Comparison of ENCODE assay signal across 8 cellular contexts in the genomic region with DNA sequence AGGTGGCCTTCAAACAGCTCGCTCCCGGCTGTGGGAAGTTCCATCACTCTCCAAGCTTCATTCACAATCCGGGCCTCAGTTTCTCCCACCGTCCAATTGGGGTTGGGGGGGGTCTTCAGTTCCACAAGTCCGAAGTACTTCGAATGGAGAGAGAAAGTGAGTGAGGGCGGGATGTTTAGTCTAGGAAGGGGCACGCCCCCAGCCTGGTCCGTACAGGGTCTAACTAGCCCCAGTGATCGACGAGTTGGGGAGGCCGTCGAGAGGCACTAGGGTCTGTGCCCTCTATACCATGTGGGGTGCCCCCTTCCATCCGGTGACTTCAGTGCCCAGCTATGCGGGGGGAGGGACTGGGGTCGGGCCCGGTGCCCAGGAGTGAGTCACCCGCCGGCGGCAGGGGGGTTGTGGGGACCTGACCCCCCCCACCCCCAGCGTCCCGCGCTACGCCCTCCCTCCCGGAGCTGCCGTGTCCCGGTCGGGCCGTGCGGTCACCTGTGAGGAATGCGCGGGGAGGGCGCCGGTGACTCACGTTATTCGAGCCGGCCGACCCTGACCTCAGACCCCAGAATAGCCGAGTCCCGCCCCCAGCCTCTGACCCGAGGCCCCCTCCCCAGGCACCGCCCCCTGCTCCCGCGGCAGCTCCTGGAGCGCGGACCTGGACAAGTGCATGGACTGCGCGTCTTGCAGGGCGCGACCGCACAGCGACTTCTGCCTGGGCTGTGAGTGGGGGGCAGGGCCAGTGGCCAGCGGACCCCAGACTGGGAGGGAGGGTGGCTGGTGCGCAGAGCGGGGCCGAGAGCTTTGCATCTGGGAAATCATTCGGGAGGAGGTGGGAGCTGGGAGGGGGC. TPM values are rescaled to one million over a fixed set of nuclear protein-coding genes. Genes with fewer than 3 reads are reported as not detected.
A peak's percentile ranks its signal among the peaks of the same experiment; 100 is the strongest.
DNase-seq lines count a peak whose midpoint lies in the region; ATAC-seq lines count a peak whose summit lies in the region.

No MANE protein-coding gene starts in this region.

- CTCF ChIA-PET in CD8-positive, alpha-beta memory T cell (lab: Charles Lee) = interaction anchor here (1.2 to 17.8 kb wide), 5 partner anchors 9 to 109 kb away, joined by 3 to 289 read pairs (median 7); partner anchors contain the start of gene CLDN9

- H3K9me3 Mint-ChIP-seq in CD8-positive, alpha-beta memory T cell = no peaks in the 10 kb centered on the region
- no peaks in the 10 kb centered on the region for H3K9me3 Mint-ChIP-seq in memory B cell

- POLR2A ChIA-PET in CD8-positive, alpha-beta memory T cell (lab: Charles Lee) = interaction anchor here (0.6 to 1.8 kb wide), 7 partner anchors 7 to 224 kb away, joined by 3 to 7 read pairs (median 4); no protein-coding TSS in a partner anchor

- peak overlapping the region; percentile 70 for H3K4me3 ChIP-seq in CD8-positive, alpha-beta memory T cell (ENCODE audit: low read length)
- H3K4me3 ChIP-seq in MG63 = peak overlapping the region; percentile 99
- H3K4me3 ChIP-seq in effector memory CD4-positive, alpha-beta T cell (ENCODE audit: insufficient read depth, low read depth, low read length, poor library complexity, severe bottlenecking) = peak overlapping the region; percentile 57

- H3K4me3 Mint-ChIP-seq in CD8-positive, alpha-beta memory T cell = peak overlapping the region; percentile 83 to 98 (median 93)
- peak overlapping the region; percentile 83 for H3K4me3 Mint-ChIP-seq in memory B cell

- H3K27ac ChIP-seq in CD8-positive, alpha-beta memory T cell (ENCODE audit: low read depth, low read length) = peak overlapping the region; percentile 78
- H3K27ac ChIP-seq in effector memory CD4-positive, alpha-beta T cell (ENCODE audit: insufficient read depth, low read length, poor library complexity, severe bottlenecking) = peak overlapping the region; percentile 88

- H3K4me1 Mint-ChIP-seq in CD8-positive, alpha-beta memory T cell = peaks cover 37 to 56% (median 42%) of the 10 kb centered on the region in 3 donors
- H3K4me1 Mint-ChIP-seq in memory B cell = peaks cover 28% of the 10 kb centered on the region

- peaks cover 0 to 2% of the 10 kb centered on the region in 2 donors for H3K27me3 Mint-ChIP-seq in CD8-positive, alpha-beta memory T cell
- peaks cover 4% of the 10 kb centered on the region for H3K27me3 Mint-ChIP-seq in memory B cell

- no peaks in the 10 kb centered on the region for H3K9me3 ChIP-seq in CD8-positive, alpha-beta memory T cell (ENCODE audit: low read length)
- H3K9me3 ChIP-seq in MG63 = no peaks in the 10 kb centered on the region
- H3K9me3 ChIP-seq in effector memory CD4-positive, alpha-beta T cell (ENCODE audit: control insufficient read depth, low read length) = no peaks in the 10 kb centered on the region

- peak overlapping the region; percentile 78 to 95 (median 90) for H3K27ac Mint-ChIP-seq in CD8-positive, alpha-beta memory T cell
- H3K27ac Mint-ChIP-seq in memory B cell = no peak overlapping the region

- H3K4me1 ChIP-seq in CD8-positive, alpha-beta memory T cell (ENCODE audit: insufficient read depth, low read length) = peaks cover 47% of the 10 kb centered on the region
- peaks cover 53% of the 10 kb centered on the region for H3K4me1 ChIP-seq in effector memory CD4-positive, alpha-beta T cell (ENCODE audit: control insufficient read depth, insufficient read depth, low read length, poor library complexity, severe bottlenecking)

- no peaks in the 10 kb centered on the region for H3K36me3 ChIP-seq in CD8-positive, alpha-beta memory T cell (ENCODE audit: insufficient read depth, low read length)
- peaks cover 31% of the 10 kb centered on the region for H3K36me3 ChIP-seq in MG63
- H3K36me3 ChIP-seq in effector memory CD4-positive, alpha-beta T cell (ENCODE audit: control insufficient read depth, insufficient read depth, low read length) = peaks cover 4% of the 10 kb centered on the region

- H3K27me3 ChIP-seq in CD8-positive, alpha-beta memory T cell (ENCODE audit: insufficient read depth, low read length, poor library complexity, severe bottlenecking) = no peaks in the 10 kb centered on the region
- H3K27me3 ChIP-seq in MG63 = no peaks in the 10 kb centered on the region
- peaks cover 4% of the 10 kb centered on the region for H3K27me3 ChIP-seq in effector memory CD4-positive, alpha-beta T cell (replicated peaks; ENCODE audit: control insufficient read depth, insufficient read depth, low read length, poor library complexity, severe bottlenecking)

- peaks cover 0 to 7% (median 3%) of the 10 kb centered on the region in 3 donors for H3K36me3 Mint-ChIP-seq in CD8-positive, alpha-beta memory T cell
- H3K36me3 Mint-ChIP-seq in memory B cell = no peaks in the 10 kb centered on the region

- ATAC-seq in memory B cell (ENCODE audit: low read depth) (no peak), GM18868 (IDR thresholded peaks at IDR 0.05; ENCODE audit: unreplicated experiment) (no peak), GM19455 (IDR thresholded peaks at IDR 0.05; ENCODE audit: unreplicated experiment) (no peak)

- DNase-seq in CD8-positive, alpha-beta memory T cell = peak in 4 of 5 donors; percentile 55 to 90 (median 70)
- DNase-seq in MG63 = peak; percentile 98
- peak; percentile 54 to 57 for DNase-seq in activated CD8-positive, alpha-beta memory T cell treated with anti-CD3 and anti-CD28 coated beads for 1 hour (ENCODE audit: extremely low read depth in 1 of 2, low read depth in 1 of 2)
- DNase-seq in effector memory CD4-positive, alpha-beta T cell = peak; percentile 67 to 79 (median 76)
- peak in 1 of 2 donors; percentile 49 for DNase-seq in memory B cell (ENCODE audit: low spot score in 2 of 2)
- DNase-seq in stimulated activated CD8-positive, alpha-beta memory T cell treated with anti-CD3 and anti-CD28 coated beads, Interleukin-7, amount 100 ng/mL, for 4 hours (ENCODE audit: low read depth in 2 of 2) = peak; percentile 55 to 76

RNA-seq across cellular contexts. Expression of gene TNFRSF12A, which starts 0.7 kb away (rescaled TPM):
- 1 to 10 TPM; 3.7 to 4.5 TPM for total RNA-seq in CD8-positive, alpha-beta memory T cell
- polyA plus RNA-seq in CD8-positive, alpha-beta memory T cell = 2.1 TPM
- total RNA-seq in MG63 (2014; rRNA removed; shearing (Covaris generic); ENCODE audit: low replicate concordance) = 541 and 602 TPM in 2 replicates

RNA-seq across cellular contexts. Expression of gene CLDN6, which starts 2.8 kb away (rescaled TPM):
- not detected for total RNA-seq in CD8-positive, alpha-beta memory T cell
- not detected for polyA plus RNA-seq in CD8-positive, alpha-beta memory T cell
- total RNA-seq in MG63 (2014; rRNA removed; shearing (Covaris generic); ENCODE audit: low replicate concordance) = not detected in 2 replicates

RNA-seq across cellular contexts. Expression of gene HCFC1R1, which starts 2.9 kb away (rescaled TPM):
- 10 to 100 TPM; 25.6 to 26.3 TPM for total RNA-seq in CD8-positive, alpha-beta memory T cell
- 23.7 TPM for polyA plus RNA-seq in CD8-positive, alpha-beta memory T cell
- 2.9 and 60.7 TPM in 2 replicates for total RNA-seq in MG63 (2014; rRNA removed; shearing (Covaris generic); ENCODE audit: low replicate concordance)

RNA-seq across cellular contexts. Expression of gene THOC6, which starts 3.0 kb away (rescaled TPM):
- 10 to 100 TPM; 56.8 to 59.4 TPM for total RNA-seq in CD8-positive, alpha-beta memory T cell
- 46.2 TPM for polyA plus RNA-seq in CD8-positive, alpha-beta memory T cell
- total RNA-seq in MG63 (2014; rRNA removed; shearing (Covaris generic); ENCODE audit: low replicate concordance) = 63.2 and 118 TPM in 2 replicates

RNA-seq across cellular contexts. Expression of gene CLDN9, which starts 8.1 kb away (rescaled TPM):
- total RNA-seq in CD8-positive, alpha-beta memory T cell = not detected
- polyA plus RNA-seq in CD8-positive, alpha-beta memory T cell = not detected
- not detected in 2 replicates for total RNA-seq in MG63 (2014; rRNA removed; shearing (Covaris generic); ENCODE audit: low replicate concordance)

Comparison
In these comparisons a context has a peak if more than half of its experiments do, and no peak if none do; other contexts are left out.
1. RNA of gene TNFRSF12A, which starts 0.7 kb away (total RNA-seq): 541 to 602 TPM in MG63; 3.7 to 4.5 TPM in CD8-positive, alpha-beta memory T cell; every median in the first group is over 10 times any median in the second.
2. Peak in every context shown above with its lines, with median percentiles within 50 percentile points of each other: H3K4me3 ChIP-seq.